In the genomic region with DNA sequence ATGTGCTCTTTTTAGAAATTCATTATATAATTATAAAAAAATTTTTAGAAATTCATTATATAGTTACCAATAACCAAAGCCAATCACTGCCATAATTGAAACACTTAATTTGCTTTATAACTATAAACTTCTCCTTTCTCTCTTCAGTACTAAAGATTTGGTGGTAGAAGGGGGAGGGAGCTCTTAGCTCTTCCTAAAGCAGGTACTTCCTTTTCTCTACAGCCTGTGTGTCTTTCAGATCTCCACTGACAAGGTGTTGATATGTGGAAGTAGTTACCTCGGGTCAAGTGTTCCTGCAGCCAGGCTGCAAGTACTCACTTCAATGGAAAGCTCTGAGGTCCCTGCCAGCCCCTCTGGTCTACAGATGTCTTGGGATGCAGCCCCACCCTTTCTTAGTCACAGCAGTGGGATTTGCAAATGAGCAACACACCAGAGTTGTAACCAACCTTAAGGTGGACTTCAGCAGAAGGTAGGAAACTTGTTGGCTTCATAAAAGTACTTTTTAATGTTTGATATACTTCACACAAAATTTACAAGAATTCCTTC, we compare ENCODE assay signal across 19 cellular contexts.
DNase-seq lines count a peak whose midpoint lies in the region; ATAC-seq and TF ChIP-seq lines count a peak whose summit lies in the region.
"Had no signal": no experiment of that assay in that cellular context is flagged by ENCODE, and none has a peak within 500 bp of the region (broad histone marks: within the 10 kb centered on the region; RNA-seq: fewer than 3 reads in every experiment).

No MANE protein-coding gene starts in this region.

- ATAC-seq in RWPE2 (ENCODE audit: low read depth), result peak; percentile 40; the same call in 1 of the 3 replicates
- ATAC-seq: CD8-positive, alpha-beta T cell; T-cell had no signal

- H3K36me3 ChIP-seq in RWPE2 (ENCODE audit: low read depth), result no peaks in the 10 kb centered on the region
- H3K36me3 ChIP-seq: neutrophil, uterus had no signal

- H3K27ac ChIP-seq in RWPE2 (ENCODE audit: poor library complexity, severe bottlenecking) (no peak overlapping the region), caudate nucleus (ENCODE audit: low read depth, low read length) (no peak overlapping the region)
- H3K27ac ChIP-seq: neutrophil, uterus had no signal

- H3K27me3 ChIP-seq in RWPE2 (ENCODE audit: insufficient read depth, poor library complexity, severe bottlenecking), result no peaks in the 10 kb centered on the region
- H3K27me3 ChIP-seq: neutrophil, uterus had no signal

- peak; percentile 42 for DNase-seq in AG08395 (ENCODE audit: low spot score)
- peak; percentile 75 for DNase-seq in HFF-Myc (ENCODE audit: extremely low read depth, low read depth)
- DNase-seq in RWPE2 (ENCODE audit: low spot score), result no peak
- DNase-seq in fibroblast of the aortic adventitia (ENCODE audit: low read depth), result peak; percentile 3
- no peak for DNase-seq in RKO (ENCODE audit: low spot score)
- DNase-seq in NCI-H1105 (lab: John Stamatoyannopoulos, UW), result no peak
- DNase-seq in GM13976 (ENCODE audit: low spot score), result no peak
- DNase-seq in caudate nucleus (lab: John Stamatoyannopoulos, UW), result no peak
- DNase-seq: ACHN; activated B cell treated with CpG ODN at 0.5 μM for 24 hours; CD8-positive, alpha-beta T cell; midbrain; MM.1S; NCI-H2029 treated with DMSO at 0.1 percent for 48 hours; NCI-H510A treated with DMSO at 0.1 percent for 48 hours; retina; T-cell; uterus had no signal

- H3K4me3 ChIP-seq in HFF-Myc (replicated peaks; ENCODE audit: low read depth, low read length) (peak overlapping the region; percentile 13), RWPE2 (ENCODE audit: severe bottlenecking) (no peak overlapping the region), fibroblast of the aortic adventitia (ENCODE audit: low read depth, low read length) (no peak overlapping the region)
- H3K4me3 ChIP-seq: uterus had no signal

- H3K4me1 ChIP-seq in RWPE2 (ENCODE audit: insufficient read depth, poor library complexity, severe bottlenecking), result peaks cover 4% of the 10 kb centered on the region
- H3K4me1 ChIP-seq: uterus had no signal

- in situ Hi-C loops in GM13976 (cut with MboI; ENCODE audit: low sequenced_read_pairs, unreplicated experiment), result no loop called here

- no peak for TF ChIP-seq CTCF in HFF-Myc (IDR thresholded peaks at IDR 0.05; ENCODE audit: low read depth, low read length, missing control alignments)
- TF ChIP-seq CTCF in RWPE2 (IDR thresholded peaks at IDR 0.05; ENCODE audit: poor library complexity, severe bottlenecking), result no peak
- no peak for TF ChIP-seq CTCF in fibroblast of the aortic adventitia (IDR thresholded peaks at IDR 0.05; ENCODE audit: insufficient read depth, low read length)
- no peak for TF ChIP-seq CTCF in GM13976 (IDR thresholded peaks at IDR 0.05; ENCODE audit: borderline replicate concordance, control extremely low read depth, extremely low read depth, insufficient read depth, missing control alignments)

- no peaks in the 10 kb centered on the region for H3K9me3 ChIP-seq in RWPE2 (ENCODE audit: severe bottlenecking)
- H3K9me3 ChIP-seq: neutrophil, uterus had no signal

Comparison
In these comparisons a context has a peak if more than half of its experiments do, and no peak if none do; other contexts are left out.
1. DNase-seq: peak in AG08395 (single experiment), HFF-Myc (single experiment) and fibroblast of the aortic adventitia (single experiment); none in RWPE2 (single experiment), RKO (single experiment), NCI-H1105 (single experiment), GM13976 (single experiment) and caudate nucleus (0 of 61).